In the genomic region with DNA sequence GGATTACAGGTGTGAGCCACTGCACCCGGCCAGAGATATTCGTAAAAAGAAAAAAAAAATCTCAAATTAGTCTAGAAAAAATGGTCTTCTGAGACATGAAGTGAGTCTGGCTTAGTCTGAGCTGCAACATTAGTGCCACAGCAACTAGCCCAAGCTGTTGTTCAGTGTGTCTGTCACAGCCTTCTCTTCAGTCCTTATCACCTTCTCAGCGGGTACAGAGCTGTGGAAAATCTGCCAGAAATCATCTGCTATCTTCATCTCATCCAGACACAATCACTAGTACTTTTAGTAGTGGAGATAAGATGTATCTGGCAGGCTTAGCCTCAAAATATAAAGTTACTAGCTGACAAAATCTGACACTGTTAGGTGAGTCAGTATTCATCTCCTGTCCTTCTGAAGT, we compare ENCODE assay signal across 24 cellular contexts.
"Had no signal": no experiment of that assay in that cellular context is flagged by ENCODE, and none has a peak within 500 bp of the region (broad histone marks: within the 10 kb centered on the region; RNA-seq: fewer than 3 reads in every experiment).

No MANE protein-coding gene starts in this region.

- H3K9me3 Mint-ChIP-seq: activated CD4-positive, alpha-beta T cell treated with anti-CD3 and anti-CD28 coated beads, Interleukin-2, amount 10 ng/mL, durations not matched to agents 7 days and 5 days; activated naive CD4-positive, alpha-beta T cell treated with anti-CD3 and anti-CD28 coated beads, Interleukin-2, amount 50 U/mL, for 24 hours; activated T-helper 1 cell treated with anti-CD3 and anti-CD28 coated beads, Interleukin-12 subunit alpha, Interleukin-12 subunit beta, Interleukin-2, Interleukin-4 antibody, amounts not matched to agents 30 ng/mL and 10 ng/mL and 1 ng/mL, durations not matched to agents 14 hours and 24 hours and 36 hours; naive B cell; neural crest cell; stimulated activated naive B cell treated with anti-CD40 and anti-IgM and Interleukin-4, amounts not matched to agents 10 μg/mL and 1 μg/mL and 100 μg/mL, for 72 hours; T-helper 1 cell treated with Interleukin-12 subunit alpha and Interleukin-12 subunit beta and Interleukin-4 antibody, amounts not matched to agents 30 μg/mL and 1 μg/mL, for 36 hours had no signal

- H3K4me3 ChIP-seq: body of pancreas, sigmoid colon, uterus had no signal

- H3K4me1 ChIP-seq: body of pancreas had no signal

- H3K27me3 Mint-ChIP-seq: activated CD4-positive, alpha-beta T cell treated with anti-CD3 and anti-CD28 coated beads, Interleukin-2, amount 10 ng/mL, durations not matched to agents 7 days and 5 days; activated naive CD4-positive, alpha-beta T cell treated with anti-CD3 and anti-CD28 coated beads, Interleukin-2, amount 50 U/mL, for 24 hours; naive B cell; stimulated activated naive B cell treated with anti-CD40 and anti-IgM and Interleukin-4, amounts not matched to agents 10 μg/mL and 1 μg/mL and 100 μg/mL, for 72 hours had no signal

- H3K27me3 ChIP-seq: body of pancreas, sigmoid colon, uterus had no signal

- H3K4me3 Mint-ChIP-seq: activated CD4-positive, alpha-beta T cell treated with anti-CD3 and anti-CD28 coated beads, Interleukin-2, amount 10 ng/mL, durations not matched to agents 7 days and 5 days; activated CD8-positive, alpha-beta T cell treated with anti-CD3 and anti-CD28 coated beads, Interleukin-2, amount 10 ng/mL, durations not matched to agents 7 days and 5 days; activated naive CD4-positive, alpha-beta T cell treated with anti-CD3 and anti-CD28 coated beads, Interleukin-2, amount 50 U/mL, for 24 hours; activated T-helper 1 cell treated with anti-CD3 and anti-CD28 coated beads, Interleukin-12 subunit alpha, Interleukin-12 subunit beta, Interleukin-2, Interleukin-4 antibody, amounts not matched to agents 30 ng/mL and 10 ng/mL and 1 ng/mL, durations not matched to agents 14 hours and 24 hours and 36 hours; neural crest cell; stimulated activated naive B cell treated with anti-CD40 and anti-IgM and Interleukin-4, amounts not matched to agents 10 μg/mL and 1 μg/mL and 100 μg/mL, for 72 hours; T-helper 1 cell treated with Interleukin-12 subunit alpha and Interleukin-12 subunit beta and Interleukin-4 antibody, amounts not matched to agents 30 μg/mL and 1 μg/mL, for 36 hours had no signal

- DNase-seq: activated CD4-positive, alpha-beta T cell treated with anti-CD3 and anti-CD28 coated beads, Interleukin-2, amount 10 ng/mL, durations not matched to agents 7 days and 5 days; activated CD8-positive, alpha-beta T cell treated with anti-CD3 and anti-CD28 coated beads, Interleukin-2, amount 10 ng/mL, durations not matched to agents 7 days and 5 days; activated gamma-delta T cell treated with Interleukin-2 at 50 U/mL for 16 hours; anterior cingulate cortex; body of pancreas; caudate nucleus; dermis blood vessel endothelial cell; effector memory CD4-positive, alpha-beta T cell; foreskin melanocyte; hippocampal formation; naive B cell; posterior cingulate gyrus; sigmoid colon; stimulated activated CD4-positive, alpha-beta T cell treated with anti-CD3 and anti-CD28 coated beads, Interleukin-2, amount 100 ng/mL, for 48 hours; stimulated activated CD8-positive, alpha-beta memory T cell treated with anti-CD3 and anti-CD28 coated beads, Interleukin-4, amount 100 ng/mL, for 48 hours; stimulated activated naive B cell treated with anti-CD40 and anti-IgM and Interleukin-4, amounts not matched to agents 10 μg/mL and 1 μg/mL and 100 μg/mL, for 72 hours; T1000; trophoblast cell; uterus had no signal

- H3K9me3 ChIP-seq: body of pancreas, sigmoid colon, uterus had no signal

- H3K27ac ChIP-seq: body of pancreas, sigmoid colon, uterus had no signal

- H3K27ac Mint-ChIP-seq: activated CD4-positive, alpha-beta T cell treated with anti-CD3 and anti-CD28 coated beads, Interleukin-2, amount 10 ng/mL, durations not matched to agents 7 days and 5 days; activated CD8-positive, alpha-beta T cell treated with anti-CD3 and anti-CD28 coated beads, Interleukin-2, amount 10 ng/mL, durations not matched to agents 7 days and 5 days; activated naive CD4-positive, alpha-beta T cell treated with anti-CD3 and anti-CD28 coated beads, Interleukin-2, amount 50 U/mL, for 24 hours; activated T-helper 1 cell treated with anti-CD3 and anti-CD28 coated beads, Interleukin-12 subunit alpha, Interleukin-12 subunit beta, Interleukin-2, Interleukin-4 antibody, amounts not matched to agents 30 ng/mL and 10 ng/mL and 1 ng/mL, durations not matched to agents 14 hours and 24 hours and 36 hours; T-helper 1 cell treated with Interleukin-12 subunit alpha and Interleukin-12 subunit beta and Interleukin-4 antibody, amounts not matched to agents 30 μg/mL and 1 μg/mL, for 36 hours had no signal

- ATAC-seq: activated CD8-positive, alpha-beta T cell treated with anti-CD3 and anti-CD28 coated beads, Interleukin-2, amount 10 ng/mL, durations not matched to agents 7 days and 5 days; body of pancreas; esophagus mucosa; stimulated activated naive B cell treated with anti-CD40 and anti-IgM and Interleukin-4, amounts not matched to agents 10 μg/mL and 1 μg/mL and 100 μg/mL, for 72 hours had no signal

- H3K4me1 Mint-ChIP-seq: activated CD4-positive, alpha-beta T cell treated with anti-CD3 and anti-CD28 coated beads, Interleukin-2, amount 10 ng/mL, durations not matched to agents 7 days and 5 days; activated naive CD4-positive, alpha-beta T cell treated with anti-CD3 and anti-CD28 coated beads, Interleukin-2, amount 50 U/mL, for 24 hours had no signal

- H3K36me3 ChIP-seq: uterus had no signal
